8 cellular contexts compared by ENCODE assay signal in genomic region chr16:30958164-30959083, GRCh38. TPM values are rescaled to one million over a fixed set of nuclear protein-coding genes. Genes with fewer than 3 reads are reported as not detected.
DNase-seq lines count a peak whose midpoint lies in the region; ATAC-seq and TF ChIP-seq lines count a peak whose summit lies in the region.

No MANE protein-coding gene starts in this region.

- peak; percentile 63 for DNase-seq in CD14-positive monocyte (ENCODE audit: low spot score)
- peak; percentile 33 to 68 for DNase-seq in SJSA1 (ENCODE audit: low read depth in 1 of 2, low spot score in 2 of 2)
- peak; percentile 80 for DNase-seq in ecto neural progenitor cell (ENCODE audit: low spot score)
- DNase-seq in lung microvascular endothelial cell (ENCODE audit: low read depth in 2 of 2) = peak; percentile 54 to 57
- DNase-seq in tibial nerve (ENCODE audit: low spot score in 2 of 2) = no peak
- no peak for DNase-seq in GOT3 (lab: John Stamatoyannopoulos, UW)

- peak overlapping the region; percentile 80 to 85 for H3K4me3 Mint-ChIP-seq in CD14-positive monocyte

- 19 to 25% methylated on average over 29 to 32 of the region's 55 CpGs for WGBS in tibial nerve, 2 donors

- H3K9me3 Mint-ChIP-seq in CD14-positive monocyte = peaks cover 0 to 2% (median 0%) of the 10 kb centered on the region in 7 donors

- peaks cover 39 to 47% of the 10 kb centered on the region in 2 donors for H3K36me3 Mint-ChIP-seq in CD14-positive monocyte

- ATAC-seq in GM18868 (IDR thresholded peaks at IDR 0.05; ENCODE audit: unreplicated experiment) (peak; percentile 29), HG03064 (IDR thresholded peaks at IDR 0.05; ENCODE audit: low read depth, unreplicated experiment) (peak; percentile 25)

- H3K4me3 ChIP-seq in SJSA1 (peak overlapping the region; percentile 96), tibial nerve (peak overlapping the region; percentile 65 to 97 (median 86))

- TF ChIP-seq POLR2A in tibial nerve (IDR thresholded peaks at IDR 0.05) = no peak

- TF ChIP-seq EP300 in tibial nerve (IDR thresholded peaks at IDR 0.05) = no peak

- H3K9me3 ChIP-seq in SJSA1 (replicated peaks) (no peaks in the 10 kb centered on the region), tibial nerve (no peaks in the 10 kb centered on the region)

- TF ChIP-seq CTCF in CD14-positive monocyte (IDR thresholded peaks at IDR 0.05) (no peak), tibial nerve (IDR thresholded peaks at IDR 0.05) (no peak)

- H3K27ac Mint-ChIP-seq in CD14-positive monocyte = peak overlapping the region; percentile 65 to 92 (median 83)

- H3K4me1 ChIP-seq in SJSA1 (replicated peaks) (peaks cover 14% of the 10 kb centered on the region), tibial nerve (peaks cover 0 to 36% (median 22%) of the 10 kb centered on the region in 4 donors)

- no peaks in the 10 kb centered on the region for H3K27me3 ChIP-seq in SJSA1 (replicated peaks)
- no peaks in the 10 kb centered on the region for H3K27me3 ChIP-seq in tibial nerve

- H3K27me3 Mint-ChIP-seq in CD14-positive monocyte (ENCODE audit: low read depth in 3 of 3) = peaks cover 0 to 1% (median 0%) of the 10 kb centered on the region in 3 donors

- H3K36me3 ChIP-seq in SJSA1 (peaks cover 55% of the 10 kb centered on the region), tibial nerve (peaks cover 0 to 47% (median 10%) of the 10 kb centered on the region in 3 donors)

- intact Hi-C loops in CD14-positive monocyte (cut with micrococcal nuclease) = loop anchor here in 1 of 2 donors (10.0 kb wide), 1 partner anchor 136 kb away; the partner anchor contains the start of gene VKORC1

- H3K4me1 Mint-ChIP-seq in CD14-positive monocyte = peaks cover 15% of the 10 kb centered on the region

- peak overlapping the region; percentile 96; the same call in 1 of the 2 replicates for H3K27ac ChIP-seq in SJSA1
- peak overlapping the region; percentile 90 to 98 (median 97) for H3K27ac ChIP-seq in tibial nerve

RNA-seq across cellular contexts. Expression of gene SETD1A, which starts 0.9 kb away (rescaled TPM):
- polyA plus RNA-seq in CD14-positive monocyte = 1 to 10 TPM in 1 of 2 donors, under 1 TPM in 1; 0.16 to 1.3 TPM
- total RNA-seq in SJSA1 (2014; rRNA removed; shearing (Covaris generic)) = 0.60 and 2.2 TPM in 2 replicates
- total RNA-seq in lung microvascular endothelial cell = 1.7 and 2.2 TPM in 2 replicates
- total RNA-seq in tibial nerve = 10 to 100 TPM in 2 of 4 donors, 1 to 10 TPM in 2; 7.9 to 17.1 (median 10.7) TPM

RNA-seq across cellular contexts. Expression of gene ORAI3, which starts 9.6 kb away (rescaled TPM):
- 10 to 100 TPM; 76.8 to 80.3 TPM for polyA plus RNA-seq in CD14-positive monocyte
- total RNA-seq in SJSA1 (2014; rRNA removed; shearing (Covaris generic)) = 8.7 and 9.1 TPM in 2 replicates
- 22.9 and 24.8 TPM in 2 replicates for total RNA-seq in lung microvascular endothelial cell
- total RNA-seq in tibial nerve = 10 to 100 TPM; 50.7 to 58.4 (median 52.9) TPM

RNA-seq across cellular contexts. Expression of gene HSD3B7, which starts 26.6 kb away (rescaled TPM):
- polyA plus RNA-seq in CD14-positive monocyte = 1 to 10 TPM in 1 of 2 donors, under 1 TPM in 1; 0.89 to 4.3 TPM
- total RNA-seq in SJSA1 (2014; rRNA removed; shearing (Covaris generic)) = 4.1 and 7.8 TPM in 2 replicates
- total RNA-seq in lung microvascular endothelial cell = 13.3 and 26.0 TPM in 2 replicates
- 10 to 100 TPM; 14.9 to 42.9 (median 22.5) TPM for total RNA-seq in tibial nerve

RNA-seq across cellular contexts. Expression of gene FBXL19, which starts 35.1 kb away (rescaled TPM):
- under 1 TPM in 1 of 2 donors, not detected in 1; 0.14 TPM for polyA plus RNA-seq in CD14-positive monocyte
- total RNA-seq in SJSA1 (2014; rRNA removed; shearing (Covaris generic)) = 7.1 and 8.9 TPM in 2 replicates
- 14.3 and 15.7 TPM in 2 replicates for total RNA-seq in lung microvascular endothelial cell
- total RNA-seq in tibial nerve = 10 to 100 TPM in 3 of 4 donors, 1 to 10 TPM in 1; 7.4 to 25.8 (median 16.7) TPM

RNA-seq across cellular contexts. Expression of gene STX1B, which starts 52.0 kb away (rescaled TPM):
- not detected for polyA plus RNA-seq in CD14-positive monocyte
- 0.05 and 0.06 TPM in 2 replicates for total RNA-seq in SJSA1 (2014; rRNA removed; shearing (Covaris generic))
- under 0.01 and 0.40 TPM in 2 replicates for total RNA-seq in lung microvascular endothelial cell
- 1 to 10 TPM in 3 of 4 donors, under 1 TPM in 1; 0.84 to 6.1 (median 1.3) TPM for total RNA-seq in tibial nerve

Comparison
In these comparisons a context has a peak if more than half of its experiments do, and no peak if none do; other contexts are left out.
1. DNase-seq: peak in CD14-positive monocyte (single experiment), SJSA1 (2 of 2), ecto neural progenitor cell (single experiment) and lung microvascular endothelial cell (2 of 2); none in tibial nerve (0 of 2) and GOT3 (single experiment).